9 cellular contexts compared by ENCODE assay signal in the genomic region with DNA sequence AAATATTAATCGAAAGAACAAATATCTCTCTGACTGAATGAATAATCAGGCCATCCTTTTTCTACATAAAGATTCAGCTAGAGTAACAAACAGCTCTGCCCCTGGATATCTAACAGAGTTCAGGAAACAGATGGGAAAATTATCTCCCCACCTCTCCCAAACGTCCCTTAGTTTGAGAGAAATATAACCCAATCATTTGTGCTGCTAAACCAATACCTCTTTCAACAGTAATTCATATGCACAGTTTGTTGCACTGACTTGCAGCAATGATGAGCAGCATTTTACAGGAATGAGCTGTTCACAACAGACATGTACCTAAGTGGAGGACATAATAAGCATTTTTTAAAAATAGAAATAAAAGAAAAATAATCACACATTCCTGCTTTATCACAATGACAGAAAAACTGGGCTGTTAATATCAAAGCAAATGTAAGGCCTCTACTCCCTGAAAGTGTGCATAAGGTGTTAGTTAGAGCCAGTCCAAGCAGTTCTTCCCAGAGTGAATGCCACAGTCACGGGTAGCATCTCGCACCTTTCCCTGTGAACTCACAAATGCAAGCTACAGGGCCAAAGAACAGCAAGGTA. TPM values are rescaled to one million over a fixed set of nuclear protein-coding genes. Genes with fewer than 3 reads are reported as not detected.
A peak's percentile ranks its signal among the peaks of the same experiment; 100 is the strongest.
DNase-seq lines count a peak whose midpoint lies in the region; ATAC-seq and TF ChIP-seq lines count a peak whose summit lies in the region.
"Had no signal": no experiment of that assay in that cellular context is flagged by ENCODE, and none has a peak within 500 bp of the region (broad histone marks: within the 10 kb centered on the region; RNA-seq: fewer than 3 reads in every experiment).

No MANE protein-coding gene starts in this region.

- H3K4me3 Mint-ChIP-seq in nephron progenitor cell: peak overlapping the region; percentile 97

- H3K4me3 ChIP-seq in BLaER1 treated with 17β-estradiol and CSF1 and Interleukin-3, amounts not matched to agents 10 nM and 100 nM: peak overlapping the region; percentile 76 to 98 (median 91); a peak in 16 of 20 replicates
- H3K4me3 ChIP-seq in Loucy (ENCODE audit: low read length, poor library complexity, severe bottlenecking): peak overlapping the region; percentile 78

- H3K9me3 Mint-ChIP-seq in nephron progenitor cell: no peaks in the 10 kb centered on the region

- DNase-seq in dermis microvascular lymphatic vessel endothelial cell (ENCODE audit: low read depth in 2 of 2): peak; percentile 42 to 62
- no peak for DNase-seq in nephron progenitor cell
- DNase-seq in DMS153 treated with DMSO at 0.1 percent for 48 hours (lab: John Stamatoyannopoulos, UW; ENCODE audit: unreplicated experiment): no peak
- no peak for DNase-seq in NCI-H1436 (lab: John Stamatoyannopoulos, UW)
- DNase-seq: NCI-H510A had no signal

- H4K20me1 ChIP-seq in BLaER1 treated with 17β-estradiol and CSF1 and Interleukin-3, amounts not matched to agents 10 nM and 100 nM: peaks cover 0 to 7% (median 0%) of the 10 kb centered on the region in 11 experiments; a peak in 5 of 22 replicates
- peaks cover 5% of the 10 kb centered on the region for H4K20me1 ChIP-seq in Loucy (ENCODE audit: insufficient read depth, low read length, poor library complexity, severe bottlenecking)

- ATAC-seq in GM21576 (IDR thresholded peaks at IDR 0.05; ENCODE audit: unreplicated experiment) (no peak), HG03354 (IDR thresholded peaks at IDR 0.05; ENCODE audit: poor library complexity, severe bottlenecking, unreplicated experiment) (no peak)

- H3K79me2 ChIP-seq in Loucy (ENCODE audit: insufficient read depth, low read length): peaks cover 61% of the 10 kb centered on the region

- peaks cover 24 to 45% (median 34%) of the 10 kb centered on the region in 10 experiments for H3K4me1 ChIP-seq in BLaER1 treated with 17β-estradiol and CSF1 and Interleukin-3, amounts not matched to agents 10 nM and 100 nM
- H3K4me1 ChIP-seq in Loucy (ENCODE audit: insufficient read depth, low read length, poor library complexity, severe bottlenecking): peaks cover 54% of the 10 kb centered on the region

- peak overlapping the region; percentile 11 to 90 (median 84); a peak in 15 of 22 replicates for H3K9ac ChIP-seq in BLaER1 treated with 17β-estradiol and CSF1 and Interleukin-3, amounts not matched to agents 10 nM and 100 nM
- H3K9ac ChIP-seq in Loucy (ENCODE audit: low read depth, low read length, poor library complexity, severe bottlenecking): peak overlapping the region; percentile 73

- peak overlapping the region; percentile 99 for H3K27ac Mint-ChIP-seq in nephron progenitor cell

- no peaks in the 10 kb centered on the region for H3K27me3 ChIP-seq in BLaER1 treated with 17β-estradiol and CSF1 and Interleukin-3, amounts not matched to agents 10 nM and 100 nM
- no peaks in the 10 kb centered on the region for H3K27me3 ChIP-seq in Loucy (ENCODE audit: insufficient read depth, low read length, poor library complexity, severe bottlenecking)

- H3K27me3 Mint-ChIP-seq in nephron progenitor cell (ENCODE audit: low read depth, poor library complexity): peaks cover 3% of the 10 kb centered on the region

- peaks cover 21% of the 10 kb centered on the region for H3F3A ChIP-seq in Loucy (ENCODE audit: low read depth)

- H3K4me2 ChIP-seq in BLaER1 treated with 17β-estradiol and CSF1 and Interleukin-3, amounts not matched to agents 10 nM and 100 nM: peak overlapping the region; percentile 78 to 95 (median 89)
- H3K4me2 ChIP-seq in Loucy (ENCODE audit: low read depth, low read length, poor library complexity, severe bottlenecking): peak overlapping the region; percentile 78

- peak overlapping the region in 6 of 11 experiments; percentile 9 to 76 (median 32); a peak in 5 of 22 replicates for H3K27ac ChIP-seq in BLaER1 treated with 17β-estradiol and CSF1 and Interleukin-3, amounts not matched to agents 10 nM and 100 nM

- peaks cover 0 to 7% (median 0%) of the 10 kb centered on the region in 11 experiments; a peak in 3 of 22 replicates for H3K9me3 ChIP-seq in BLaER1 treated with 17β-estradiol and CSF1 and Interleukin-3, amounts not matched to agents 10 nM and 100 nM (replicated peaks in 1 of 11)
- no peaks in the 10 kb centered on the region for H3K9me3 ChIP-seq in Loucy (ENCODE audit: insufficient read depth, low read depth, low read length)

- peaks cover 55% of the 10 kb centered on the region for H3K4me1 Mint-ChIP-seq in nephron progenitor cell

- peak overlapping the region; percentile 18; the same call in 1 of the 2 replicates for H2AFZ ChIP-seq in Loucy (ENCODE audit: low read length)

- H3K9me2 ChIP-seq in Loucy (replicated peaks; ENCODE audit: low read depth, low read length): no peaks in the 10 kb centered on the region

- no peak for TF ChIP-seq CTCF in Loucy (conservative IDR thresholded peaks at IDR 0.05; ENCODE audit: low read length)
- TF ChIP-seq CTCF in nephron progenitor cell (IDR thresholded peaks at IDR 0.05): no peak

- peaks cover 35% of the 10 kb centered on the region for H3K36me3 Mint-ChIP-seq in nephron progenitor cell (ENCODE audit: low read depth)

- H3K36me3 ChIP-seq in BLaER1 treated with 17β-estradiol and CSF1 and Interleukin-3, amounts not matched to agents 10 nM and 100 nM: peaks cover 0 to 11% (median 0%) of the 10 kb centered on the region in 11 experiments; a peak in 4 of 22 replicates
- H3K36me3 ChIP-seq in Loucy (ENCODE audit: insufficient read depth, low read length): no peaks in the 10 kb centered on the region

RNA-seq across cellular contexts. Expression of a gene that starts 2.3 kb away (rescaled TPM):
- 25.2 and 29.5 TPM in 2 replicates for total RNA-seq in dermis microvascular lymphatic vessel endothelial cell

Comparison
In these comparisons a context has a peak if more than half of its experiments do, and no peak if none do; other contexts are left out.
1. DNase-seq: peak in dermis microvascular lymphatic vessel endothelial cell (2 of 2); none in nephron progenitor cell (single experiment), DMS153 treated with DMSO at 0.1 percent for 48 hours (single experiment) and NCI-H1436 (single experiment).